Comparison of ENCODE assay signal across 9 cellular contexts in the genomic region with DNA sequence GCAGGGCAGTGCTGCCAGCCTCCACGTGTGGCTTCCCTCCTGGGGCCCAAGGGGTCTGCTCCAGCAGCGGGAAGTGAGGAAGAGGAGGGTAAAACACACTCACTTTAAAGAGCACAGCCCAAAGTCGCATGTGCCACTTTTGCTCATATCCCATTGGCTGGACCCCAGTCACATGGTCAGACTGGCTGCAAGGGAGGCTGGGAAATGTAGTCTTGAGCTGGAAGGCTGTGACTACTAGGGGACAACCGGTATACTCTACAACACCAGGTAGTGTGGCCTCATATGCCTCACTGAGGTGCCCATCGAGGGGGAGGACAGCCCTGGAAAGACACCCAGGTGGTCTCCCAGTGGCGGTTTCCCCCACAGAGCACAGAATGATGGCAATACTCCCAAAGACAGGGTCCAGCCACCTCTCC. TPM values are rescaled to one million over a fixed set of nuclear protein-coding genes. Genes with fewer than 3 reads are reported as not detected.
A peak's percentile ranks its signal among the peaks of the same experiment; 100 is the strongest.
DNase-seq lines count a peak whose midpoint lies in the region; ATAC-seq, FAIRE-seq and TF ChIP-seq lines count a peak whose summit lies in the region.
"Had no signal": no experiment of that assay in that cellular context is flagged by ENCODE, and none has a peak within 500 bp of the region (broad histone marks: within the 10 kb centered on the region; RNA-seq: fewer than 3 reads in every experiment).

No MANE protein-coding gene starts in this region.

- no peaks in the 10 kb centered on the region for H3K9me3 Mint-ChIP-seq in activated CD4-positive, alpha-beta T cell treated with anti-CD3 and anti-CD28 coated beads, Interleukin-2, amount 10 ng/mL, durations not matched to agents 24 days and 14 days

- no peaks in the 10 kb centered on the region for H3K9me3 ChIP-seq in MM.1S (replicated peaks; ENCODE audit: insufficient read depth, low read length)
- no peaks in the 10 kb centered on the region for H3K9me3 ChIP-seq in effector memory CD4-positive, alpha-beta T cell (ENCODE audit: control insufficient read depth, low read length)

- peaks cover 7% of the 10 kb centered on the region for H3K27me3 Mint-ChIP-seq in activated CD4-positive, alpha-beta T cell treated with anti-CD3 and anti-CD28 coated beads, Interleukin-2, amount 10 ng/mL, durations not matched to agents 24 days and 14 days

- ATAC-seq in HG03039 (IDR thresholded peaks at IDR 0.05; ENCODE audit: unreplicated experiment) (no peak), HG02571 (IDR thresholded peaks at IDR 0.05; ENCODE audit: unreplicated experiment) (no peak)

- H3K4me3 Mint-ChIP-seq in activated CD4-positive, alpha-beta T cell treated with anti-CD3 and anti-CD28 coated beads, Interleukin-2, amount 10 ng/mL, durations not matched to agents 24 days and 14 days, result no peak overlapping the region

- H3K27me3 ChIP-seq in MM.1S (replicated peaks; ENCODE audit: insufficient read depth, low read length), result peaks cover 77% of the 10 kb centered on the region
- H3K27me3 ChIP-seq in effector memory CD4-positive, alpha-beta T cell (replicated peaks; ENCODE audit: control insufficient read depth, insufficient read depth, low read length, poor library complexity, severe bottlenecking), result no peaks in the 10 kb centered on the region

- H3K36me3 ChIP-seq in MM.1S (replicated peaks; ENCODE audit: insufficient read depth, low read length), result no peaks in the 10 kb centered on the region
- H3K36me3 ChIP-seq in effector memory CD4-positive, alpha-beta T cell (ENCODE audit: control insufficient read depth, insufficient read depth, low read length), result no peaks in the 10 kb centered on the region

- no peaks in the 10 kb centered on the region for H3F3A ChIP-seq in MM.1S (ENCODE audit: insufficient read depth, low read length)

- no peaks in the 10 kb centered on the region for H4K20me1 ChIP-seq in MM.1S (ENCODE audit: insufficient read depth, low read length)

- H3K9me2 ChIP-seq in MM.1S (replicated peaks; ENCODE audit: insufficient read depth, low read length), result no peaks in the 10 kb centered on the region

- H3K4me1 Mint-ChIP-seq in activated CD4-positive, alpha-beta T cell treated with anti-CD3 and anti-CD28 coated beads, Interleukin-2, amount 10 ng/mL, durations not matched to agents 24 days and 14 days, result peaks cover 2% of the 10 kb centered on the region

- H3K27ac Mint-ChIP-seq in activated CD4-positive, alpha-beta T cell treated with anti-CD3 and anti-CD28 coated beads, Interleukin-2, amount 10 ng/mL, durations not matched to agents 24 days and 14 days, result no peak overlapping the region

- TF ChIP-seq CTCF in MM.1S (IDR thresholded peaks at IDR 0.05; ENCODE audit: low read length), result no peak

- peak; percentile 72 for FAIRE-seq in urothelium cell line (lab: Jason Lieb, UNC)
- FAIRE-seq: endometrium had no signal

- peak overlapping the region; percentile 25; the same call in 1 of the 2 replicates for H3K4me3 ChIP-seq in MM.1S (ENCODE audit: low read length)
- H3K4me3 ChIP-seq in effector memory CD4-positive, alpha-beta T cell (ENCODE audit: insufficient read depth, low read depth, low read length, poor library complexity, severe bottlenecking), result no peak overlapping the region

- no peaks in the 10 kb centered on the region for H3K4me1 ChIP-seq in MM.1S (ENCODE audit: low read length)
- no peaks in the 10 kb centered on the region for H3K4me1 ChIP-seq in effector memory CD4-positive, alpha-beta T cell (ENCODE audit: control insufficient read depth, insufficient read depth, low read length, poor library complexity, severe bottlenecking)

- no peak overlapping the region for H3K9ac ChIP-seq in MM.1S (ENCODE audit: low read length)

- intact Hi-C loops in activated CD4-positive, alpha-beta T cell treated with anti-CD3 and anti-CD28 coated beads, Interleukin-2, amount 10 ng/mL, durations not matched to agents 24 days and 14 days (cut with micrococcal nuclease), result no loop called here

- H3K4me2 ChIP-seq in MM.1S (ENCODE audit: low read depth, low read length), result peak overlapping the region; percentile 66; the same call in 1 of the 2 replicates

- no peaks in the 10 kb centered on the region for H3K36me3 Mint-ChIP-seq in activated CD4-positive, alpha-beta T cell treated with anti-CD3 and anti-CD28 coated beads, Interleukin-2, amount 10 ng/mL, durations not matched to agents 24 days and 14 days (ENCODE audit: low read depth)

- no peaks in the 10 kb centered on the region for H3K79me2 ChIP-seq in MM.1S (ENCODE audit: low read length)

- peak overlapping the region; percentile 68 for H2AFZ ChIP-seq in MM.1S (ENCODE audit: low read length)

- H3K27ac ChIP-seq in MM.1S (ENCODE audit: low read length), result no peak overlapping the region
- H3K27ac ChIP-seq in effector memory CD4-positive, alpha-beta T cell (ENCODE audit: insufficient read depth, low read length, poor library complexity, severe bottlenecking), result no peak overlapping the region

- DNase-seq in DMS53 (lab: John Stamatoyannopoulos, UW) (peak; percentile 68), MM.1S (peak; percentile 46), midbrain (lab: John Stamatoyannopoulos, UW) (peak; percentile 72), urothelium cell line (ENCODE audit: low spot score) (peak; percentile 75)
- DNase-seq in activated CD4-positive, alpha-beta T cell treated with anti-CD3 and anti-CD28 coated beads, Interleukin-2, amount 10 ng/mL, durations not matched to agents 24 days and 14 days, result peak; percentile 83
- peak in 2 of 3 donors; percentile 6 to 26 for DNase-seq in effector memory CD4-positive, alpha-beta T cell

RNA-seq across cellular contexts. Expression of gene CAMK2N1, which starts 45.2 kb away (rescaled TPM):
- 1.3 and 1.8 TPM in 2 replicates for total RNA-seq in activated CD4-positive, alpha-beta T cell treated with anti-CD3 and anti-CD28 coated beads, Interleukin-2, amount 10 ng/mL, durations not matched to agents 24 days and 14 days

Comparison
In these comparisons a context has a peak if more than half of its experiments do, and no peak if none do; other contexts are left out.
1. DNase-seq: peak in every context shown above with its lines; median percentile 83 in activated CD4-positive, alpha-beta T cell treated with anti-CD3 and anti-CD28 coated beads, Interleukin-2, amount 10 ng/mL, durations not matched to agents 24 days and 14 days; 75 in urothelium cell line; 72 in midbrain; 68 in DMS53; 46 in MM.1S; 16 in effector memory CD4-positive, alpha-beta T cell.